In the genomic region with DNA sequence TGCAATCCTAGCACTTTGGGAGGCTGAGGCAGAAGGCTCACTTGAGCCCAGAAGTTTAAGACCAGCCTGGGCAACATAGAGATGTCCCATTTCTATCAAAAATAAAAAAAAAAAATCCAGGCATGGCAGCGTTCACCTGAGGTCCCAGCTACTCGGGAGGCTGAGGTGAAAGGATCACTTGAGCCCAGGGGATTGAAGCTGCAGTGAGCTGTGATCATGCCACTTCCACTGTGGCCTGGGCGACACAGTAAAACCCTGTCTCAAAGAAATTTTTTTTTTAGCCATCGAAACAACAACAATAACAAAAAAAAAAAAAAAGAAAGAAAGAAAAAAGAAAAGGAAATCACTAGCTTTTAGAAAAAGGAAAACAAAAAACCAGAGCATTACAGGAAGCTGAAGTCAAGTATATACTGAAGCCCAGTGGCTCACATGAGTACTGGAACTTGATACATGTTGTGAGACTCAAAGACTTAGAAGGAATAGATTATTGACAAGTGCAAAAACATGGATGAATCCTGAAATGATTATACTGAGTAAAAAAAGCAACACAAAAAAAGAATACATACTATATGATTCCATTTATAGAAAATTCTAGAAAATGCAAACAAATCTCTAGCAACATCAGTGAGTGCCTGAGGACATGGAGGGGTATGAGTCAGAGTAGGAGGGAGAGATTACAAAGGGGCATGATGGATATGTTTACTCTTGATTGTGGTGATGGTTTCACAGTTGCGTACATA, we compare ENCODE assay signal across 10 cellular contexts. TPM values are rescaled to one million over a fixed set of nuclear protein-coding genes. Genes with fewer than 3 reads are reported as not detected.
DNase-seq lines count a peak whose midpoint lies in the region; ATAC-seq, FAIRE-seq and TF ChIP-seq lines count a peak whose summit lies in the region.
"Had no signal": no experiment of that assay in that cellular context is flagged by ENCODE, and none has a peak within 500 bp of the region (broad histone marks: within the 10 kb centered on the region; RNA-seq: fewer than 3 reads in every experiment).

No MANE protein-coding gene starts in this region.

- POLR2A ChIA-PET in MCF 10A (lab: Yijun Ruan, JAX) = interaction anchor here (0.5 to 3.2 kb wide), 9 partner anchors 10 to 1192 kb away, joined by 3 to 10 read pairs (median 4); a partner anchor contains a TSS

- CTCF ChIA-PET in MCF 10A (lab: Yijun Ruan, JAX) = interaction anchor here (0.6 to 2.4 kb wide), 23 partner anchors 10 to 796 kb away, joined by 3 to 11 read pairs (median 3); no protein-coding TSS in a partner anchor

- no peak overlapping the region for H3K4me3 ChIP-seq in breast epithelium
- H3K4me3 ChIP-seq in adipocyte (ENCODE audit: low read length) = no peak overlapping the region
- H3K4me3 ChIP-seq: adrenal gland had no signal

- no peaks in the 10 kb centered on the region for H3K9me3 Mint-ChIP-seq in MCF 10A (ENCODE audit: unreplicated experiment)
- no peaks in the 10 kb centered on the region for H3K9me3 Mint-ChIP-seq in stimulated activated naive CD8-positive, alpha-beta T cell treated with anti-CD3 and anti-CD28 coated beads, Interleukin-15, amount 100 ng/mL, for 72 hours

- peak; percentile 84 for DNase-seq in MCF 10A (ENCODE audit: unreplicated experiment)
- no peak for DNase-seq in breast epithelium (ENCODE audit: low spot score in 2 of 2)
- DNase-seq in HPDE6-E6E7 (ENCODE audit: extremely low spot score) = peak; percentile 50
- peak; percentile 35 for DNase-seq in adipocyte (ENCODE audit: low read depth)
- DNase-seq in stimulated activated naive CD8-positive, alpha-beta T cell treated with anti-CD3 and anti-CD28 coated beads, Interleukin-15, amount 100 ng/mL, for 72 hours = no peak
- DNase-seq in NCI-H2107 treated with DMSO at 0.1 percent for 48 hours (lab: John Stamatoyannopoulos, UW; ENCODE audit: unreplicated experiment) = no peak
- DNase-seq in head of caudate nucleus = no peak
- no peak for DNase-seq in frontal cortex (ENCODE audit: low spot score in 2 of 2)
- DNase-seq: adrenal gland, NCI-H1417 treated with DMSO at 0.1 percent for 48 hours had no signal

- no TSS peak for BruUV-seq in MCF 10A (replicated peaks; lab: Mats Ljungman, UMichigan)

- intact Hi-C loops in MCF 10A (cut with micrococcal nuclease) = loop anchor here (5.0 kb wide), 1 partner anchor 131 kb away; a partner anchor contains a TSS
- intact Hi-C loops in breast epithelium (cut with DNase I; ENCODE audit: low total_unique reads) = no loop called here
- intact Hi-C loops in head of caudate nucleus (cut with DNase I) = no loop called here

- H3K9ac ChIP-seq in adipocyte (ENCODE audit: low read length) = no peak overlapping the region

- H3K4me1 ChIP-seq in breast epithelium (no peaks in the 10 kb centered on the region), adipocyte (ENCODE audit: control insufficient read depth, insufficient read depth, low read length) (no peaks in the 10 kb centered on the region)
- H3K4me1 ChIP-seq: adrenal gland had no signal

- no peak for FAIRE-seq in frontal cortex (lab: Jason Lieb, UNC)

- no peak overlapping the region for H3K27ac ChIP-seq in breast epithelium
- H3K27ac ChIP-seq: adrenal gland had no signal

- H3K27ac Mint-ChIP-seq in MCF 10A (ENCODE audit: low read depth, unreplicated experiment) = peak overlapping the region; percentile 20
- peak overlapping the region in 1 of 2 donors; percentile 86 for H3K27ac Mint-ChIP-seq in stimulated activated naive CD8-positive, alpha-beta T cell treated with anti-CD3 and anti-CD28 coated beads, Interleukin-15, amount 100 ng/mL, for 72 hours

- peak; percentile 86 for ATAC-seq in stimulated activated naive CD8-positive, alpha-beta T cell treated with anti-CD3 and anti-CD28 coated beads, Interleukin-15, amount 100 ng/mL, for 72 hours

- no peak for TF ChIP-seq CTCF in MCF 10A (IDR thresholded peaks at IDR 0.05; ENCODE audit: unreplicated experiment)
- no peak for TF ChIP-seq CTCF in breast epithelium (IDR thresholded peaks at IDR 0.05)

- peaks cover 27% of the 10 kb centered on the region for H3K4me1 Mint-ChIP-seq in MCF 10A (ENCODE audit: insufficient read depth, unreplicated experiment)
- peaks cover 36% of the 10 kb centered on the region for H3K4me1 Mint-ChIP-seq in stimulated activated naive CD8-positive, alpha-beta T cell treated with anti-CD3 and anti-CD28 coated beads, Interleukin-15, amount 100 ng/mL, for 72 hours

- H3K36me3 ChIP-seq in breast epithelium (no peaks in the 10 kb centered on the region), adipocyte (ENCODE audit: control insufficient read depth, insufficient read depth, low read length, severe bottlenecking) (no peaks in the 10 kb centered on the region)
- H3K36me3 ChIP-seq: adrenal gland had no signal

- H3K9me3 ChIP-seq in breast epithelium (no peaks in the 10 kb centered on the region), adipocyte (ENCODE audit: control insufficient read depth, low read length) (no peaks in the 10 kb centered on the region)
- H3K9me3 ChIP-seq: adrenal gland had no signal

- no peak for TF ChIP-seq POLR2A in breast epithelium (IDR thresholded peaks at IDR 0.05)

- H3K27me3 Mint-ChIP-seq in MCF 10A (ENCODE audit: insufficient read depth, unreplicated experiment) = no peaks in the 10 kb centered on the region
- no peaks in the 10 kb centered on the region for H3K27me3 Mint-ChIP-seq in stimulated activated naive CD8-positive, alpha-beta T cell treated with anti-CD3 and anti-CD28 coated beads, Interleukin-15, amount 100 ng/mL, for 72 hours

- H3K27me3 ChIP-seq in breast epithelium (no peaks in the 10 kb centered on the region), adipocyte (replicated peaks; ENCODE audit: control insufficient read depth, insufficient read depth, low read length) (no peaks in the 10 kb centered on the region)
- H3K27me3 ChIP-seq: adrenal gland had no signal

- H3K4me3 Mint-ChIP-seq in MCF 10A (ENCODE audit: unreplicated experiment) = no peak overlapping the region
- H3K4me3 Mint-ChIP-seq in stimulated activated naive CD8-positive, alpha-beta T cell treated with anti-CD3 and anti-CD28 coated beads, Interleukin-15, amount 100 ng/mL, for 72 hours = no peak overlapping the region

- H3K36me3 Mint-ChIP-seq in MCF 10A (ENCODE audit: insufficient read depth, unreplicated experiment) = no peaks in the 10 kb centered on the region

RNA-seq across cellular contexts. Expression of a gene that starts 6.1 kb away (rescaled TPM):
- total RNA-seq in MCF 10A (2022) (18.2 and 19.0 TPM in 2 replicates), breast epithelium (10 to 100 TPM; 41.3 to 83.7 (median 49.5) TPM), frontal cortex (116 TPM)

Comparison
In these comparisons a context has a peak if more than half of its experiments do, and no peak if none do; other contexts are left out.
1. DNase-seq: peak in MCF 10A (single experiment), HPDE6-E6E7 (single experiment) and adipocyte (single experiment); none in breast epithelium (0 of 2), stimulated activated naive CD8-positive, alpha-beta T cell treated with anti-CD3 and anti-CD28 coated beads, Interleukin-15, amount 100 ng/mL, for 72 hours (0 of 2), NCI-H2107 treated with DMSO at 0.1 percent for 48 hours (single experiment), head of caudate nucleus (0 of 42) and frontal cortex (0 of 2).